20 cellular contexts compared by ENCODE assay signal in the genomic region with DNA sequence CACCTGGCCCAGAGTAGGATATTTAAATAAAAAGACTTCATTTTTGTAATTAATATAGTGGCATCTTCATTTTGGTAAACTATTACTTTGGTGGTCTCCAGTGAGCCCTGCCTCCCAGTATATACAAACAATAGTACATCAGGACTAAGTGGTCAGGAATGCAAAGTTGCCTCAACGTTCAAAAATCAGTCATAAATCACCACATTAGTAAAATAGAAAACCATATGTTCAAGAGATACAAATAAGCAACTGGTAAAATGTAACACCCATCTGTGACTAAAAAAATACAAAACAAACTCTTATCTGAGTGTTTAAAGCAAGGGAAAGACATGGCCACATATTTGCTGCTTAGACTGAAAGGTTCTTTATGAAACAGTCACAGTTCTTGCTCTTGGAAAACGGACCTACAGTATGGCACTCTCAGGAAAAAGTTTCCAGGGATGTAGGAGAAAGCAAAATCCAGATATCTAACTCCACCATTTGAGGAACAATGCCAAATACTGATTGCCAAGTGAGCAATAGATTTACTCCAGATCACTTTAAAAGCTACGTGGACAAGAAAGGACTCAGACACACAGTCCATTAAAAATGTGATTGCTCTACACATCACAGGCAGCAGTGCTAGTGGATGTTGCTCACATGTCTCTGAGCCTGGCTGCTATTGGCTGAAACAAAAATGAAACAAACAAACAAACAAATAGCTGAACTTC. TPM values are rescaled to one million over a fixed set of nuclear protein-coding genes. Genes with fewer than 3 reads are reported as not detected.
DNase-seq lines count a peak whose midpoint lies in the region; ATAC-seq and TF ChIP-seq lines count a peak whose summit lies in the region.
"Had no signal": no experiment of that assay in that cellular context is flagged by ENCODE, and none has a peak within 500 bp of the region (broad histone marks: within the 10 kb centered on the region; RNA-seq: fewer than 3 reads in every experiment).

No MANE protein-coding gene starts in this region.

- H3K4me3 ChIP-seq in hepatocyte: no peak overlapping the region
- H3K4me3 ChIP-seq: testis had no signal

- H3K27me3 ChIP-seq in hepatocyte: no peaks in the 10 kb centered on the region
- H3K27me3 ChIP-seq: testis had no signal

- peak overlapping the region; percentile 53 for H3K27ac ChIP-seq in hepatocyte
- H3K27ac ChIP-seq: testis had no signal

- H3K4me1 Mint-ChIP-seq in type B pancreatic cell (ENCODE audit: unreplicated experiment): peaks cover 15% of the 10 kb centered on the region

- no peak overlapping the region for H3K4me2 ChIP-seq in hepatocyte

- no peaks in the 10 kb centered on the region for H3K79me2 ChIP-seq in hepatocyte

- H3K36me3 Mint-ChIP-seq in type B pancreatic cell: no peaks in the 10 kb centered on the region
- H3K36me3 Mint-ChIP-seq: brain, CD14-positive monocyte had no signal

- H3K9me3 Mint-ChIP-seq in type B pancreatic cell: no peaks in the 10 kb centered on the region
- H3K9me3 Mint-ChIP-seq: activated naive CD4-positive, alpha-beta T cell treated with anti-CD3 and anti-CD28 coated beads for 36 hours; brain; CD14-positive monocyte had no signal

- H3K4me3 Mint-ChIP-seq in type B pancreatic cell: no peak overlapping the region
- H3K4me3 Mint-ChIP-seq: activated CD4-positive, alpha-beta T cell treated with anti-CD3 and anti-CD28 coated beads for 36 hours; activated naive CD4-positive, alpha-beta T cell treated with anti-CD3 and anti-CD28 coated beads for 36 hours; brain; CD14-positive monocyte had no signal

- no peaks in the 10 kb centered on the region for H3K36me3 ChIP-seq in hepatocyte (replicated peaks; ENCODE audit: insufficient read depth, low read depth)

- TF ChIP-seq CTCF in hepatocyte (IDR thresholded peaks at IDR 0.05; ENCODE audit: poor library complexity): no peak
- no peak for TF ChIP-seq CTCF in type B pancreatic cell (conservative IDR thresholded peaks at IDR 0.05)

- no peaks in the 10 kb centered on the region for H3K9me2 ChIP-seq in hepatocyte (replicated peaks; ENCODE audit: insufficient read depth)

- H2AFZ ChIP-seq in hepatocyte: peak overlapping the region; percentile 20

- ATAC-seq in HG02885 (IDR thresholded peaks at IDR 0.05; ENCODE audit: poor library complexity, unreplicated experiment) (peak; percentile 34), HG03442 (IDR thresholded peaks at IDR 0.05; ENCODE audit: unreplicated experiment) (no peak)
- ATAC-seq: activated CD4-positive, alpha-beta T cell treated with anti-CD3 and anti-CD28 coated beads for 36 hours had no signal

- peak; percentile 76 for DNase-seq in amniotic epithelial cell (ENCODE audit: low read depth)
- peak; percentile 13 for DNase-seq in hepatocyte (ENCODE audit: low spot score)
- DNase-seq in foreskin melanocyte: no peak
- no peak for DNase-seq in activated CD4-positive, alpha-beta T cell treated with anti-CD3 and anti-CD28 coated beads for 4 hours
- no peak for DNase-seq in type B pancreatic cell (ENCODE audit: extremely low spot score, unreplicated experiment)
- DNase-seq: activated CD4-positive, alpha-beta T cell treated with anti-CD3 and anti-CD28 coated beads for 36 hours; activated CD8-positive, alpha-beta memory T cell treated with anti-CD3 and anti-CD28 coated beads, Interleukin-2, amount 50 U/mL, for 48 hours; activated naive CD4-positive, alpha-beta T cell treated with anti-CD3 and anti-CD28 coated beads for 36 hours; hippocampal formation; Kasumi-1; kidney glomerular epithelial cell; NCI-H1417; stimulated activated CD4-positive, alpha-beta T cell treated with anti-CD3 and anti-CD28 coated beads, Interleukin-4, amount 100 ng/mL, for 24 hours; stimulated activated CD8-positive, alpha-beta memory T cell treated with anti-CD3 and anti-CD28 coated beads, Interleukin-4, amount 100 ng/mL, for 48 hours; T1000; testis had no signal

- no peaks in the 10 kb centered on the region for H3K9me3 ChIP-seq in hepatocyte (ENCODE audit: low read depth)
- H3K9me3 ChIP-seq: testis had no signal

- 50% methylated on average over 3 of the region's 3 CpGs for WGBS in hepatocyte (ENCODE audit: low lambda C conversion rate, missing lambda C conversion rate)

- H3K27ac Mint-ChIP-seq in type B pancreatic cell: no peak overlapping the region
- H3K27ac Mint-ChIP-seq: activated CD4-positive, alpha-beta T cell treated with anti-CD3 and anti-CD28 coated beads for 36 hours; activated naive CD4-positive, alpha-beta T cell treated with anti-CD3 and anti-CD28 coated beads for 36 hours; CD14-positive monocyte had no signal

- no peaks in the 10 kb centered on the region for H3K27me3 Mint-ChIP-seq in type B pancreatic cell

- H3K4me1 ChIP-seq in hepatocyte (ENCODE audit: insufficient read depth): peaks cover 10% of the 10 kb centered on the region
- H3K4me1 ChIP-seq: testis had no signal

- no peaks in the 10 kb centered on the region for H4K20me1 ChIP-seq in hepatocyte (ENCODE audit: insufficient read depth, poor library complexity, severe bottlenecking)

RNA-seq across cellular contexts. Expression of gene RHOBTB1, which starts 15.1 kb away (rescaled TPM):
- 34.1 and 40.8 TPM in 2 replicates for total RNA-seq in hepatocyte
- 18.4 and 21.2 TPM in 2 replicates for polyA plus RNA-seq in hepatocyte
- 25.0 and 26.4 TPM in 2 replicates for total RNA-seq in type B pancreatic cell (ENCODE audit: low replicate concordance)
- total RNA-seq: activated naive CD4-positive, alpha-beta T cell treated with anti-CD3 and anti-CD28 coated beads for 36 hours had no signal

Comparison
In these comparisons a context has a peak if more than half of its experiments do, and no peak if none do; other contexts are left out.
1. DNase-seq: peak in amniotic epithelial cell (single experiment) and hepatocyte (single experiment); none in foreskin melanocyte (single experiment), activated CD4-positive, alpha-beta T cell treated with anti-CD3 and anti-CD28 coated beads for 4 hours (0 of 2) and type B pancreatic cell (single experiment).